Comparison of ENCODE assay signal across 1 cellular context in the genomic region with DNA sequence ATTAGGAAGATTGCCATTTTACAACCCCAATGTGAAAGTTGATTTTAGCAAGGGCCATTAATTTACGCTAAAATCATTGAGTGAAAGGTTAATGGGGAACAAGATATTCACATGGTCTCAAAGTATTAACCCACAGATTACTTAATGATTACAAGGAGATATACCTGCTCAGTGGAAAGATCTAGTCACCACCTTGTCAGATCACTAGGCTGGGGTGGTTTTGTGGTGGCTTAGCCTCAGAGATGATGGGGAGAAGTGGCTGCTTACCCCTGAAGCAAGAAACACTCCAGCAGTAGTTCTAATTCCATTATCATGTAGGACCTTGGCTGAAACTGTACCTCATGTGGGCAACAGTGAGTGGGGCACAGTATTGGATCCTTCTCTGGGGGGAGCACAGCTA.
TF ChIP-seq lines count a peak whose summit lies in the region.

No MANE protein-coding gene starts in this region.

TF ChIP-seq in GM23338, 12 proteins besides CTCF, POLR2A, EP300 and RAD21:
- TF ChIP-seq, protein P1, sequence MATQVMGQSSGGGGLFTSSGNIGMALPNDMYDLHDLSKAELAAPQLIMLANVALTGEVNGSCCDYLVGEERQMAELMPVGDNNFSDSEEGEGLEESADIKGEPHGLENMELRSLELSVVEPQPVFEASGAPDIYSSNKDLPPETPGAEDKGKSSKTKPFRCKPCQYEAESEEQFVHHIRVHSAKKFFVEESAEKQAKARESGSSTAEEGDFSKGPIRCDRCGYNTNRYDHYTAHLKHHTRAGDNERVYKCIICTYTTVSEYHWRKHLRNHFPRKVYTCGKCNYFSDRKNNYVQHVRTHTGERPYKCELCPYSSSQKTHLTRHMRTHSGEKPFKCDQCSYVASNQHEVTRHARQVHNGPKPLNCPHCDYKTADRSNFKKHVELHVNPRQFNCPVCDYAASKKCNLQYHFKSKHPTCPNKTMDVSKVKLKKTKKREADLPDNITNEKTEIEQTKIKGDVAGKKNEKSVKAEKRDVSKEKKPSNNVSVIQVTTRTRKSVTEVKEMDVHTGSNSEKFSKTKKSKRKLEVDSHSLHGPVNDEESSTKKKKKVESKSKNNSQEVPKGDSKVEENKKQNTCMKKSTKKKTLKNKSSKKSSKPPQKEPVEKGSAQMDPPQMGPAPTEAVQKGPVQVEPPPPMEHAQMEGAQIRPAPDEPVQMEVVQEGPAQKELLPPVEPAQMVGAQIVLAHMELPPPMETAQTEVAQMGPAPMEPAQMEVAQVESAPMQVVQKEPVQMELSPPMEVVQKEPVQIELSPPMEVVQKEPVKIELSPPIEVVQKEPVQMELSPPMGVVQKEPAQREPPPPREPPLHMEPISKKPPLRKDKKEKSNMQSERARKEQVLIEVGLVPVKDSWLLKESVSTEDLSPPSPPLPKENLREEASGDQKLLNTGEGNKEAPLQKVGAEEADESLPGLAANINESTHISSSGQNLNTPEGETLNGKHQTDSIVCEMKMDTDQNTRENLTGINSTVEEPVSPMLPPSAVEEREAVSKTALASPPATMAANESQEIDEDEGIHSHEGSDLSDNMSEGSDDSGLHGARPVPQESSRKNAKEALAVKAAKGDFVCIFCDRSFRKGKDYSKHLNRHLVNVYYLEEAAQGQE (IDR thresholded peaks at IDR 0.05; ENCODE audit: unreplicated experiment), result no peak
- TF ChIP-seq ZNF331 (CRISPR knock-in tag; IDR thresholded peaks at IDR 0.05; ENCODE audit: low read depth) (no peak), JUNB (IDR thresholded peaks at IDR 0.05; ENCODE audit: unreplicated experiment) (no peak), CREB1 (CRISPR knock-in tag; IDR thresholded peaks at IDR 0.05; ENCODE audit: low read depth) (no peak), ZNF114 (CRISPR knock-in tag; IDR thresholded peaks at IDR 0.05) (no peak), EZH2 (IDR thresholded peaks at IDR 0.05; ENCODE audit: low read depth, unreplicated experiment) (no peak), EZH2phosphoT487 (IDR thresholded peaks at IDR 0.05; ENCODE audit: unreplicated experiment) (no peak), NANOG (IDR thresholded peaks at IDR 0.05; ENCODE audit: borderline replicate concordance) (no peak)
- TF ChIP-seq, protein P2, sequence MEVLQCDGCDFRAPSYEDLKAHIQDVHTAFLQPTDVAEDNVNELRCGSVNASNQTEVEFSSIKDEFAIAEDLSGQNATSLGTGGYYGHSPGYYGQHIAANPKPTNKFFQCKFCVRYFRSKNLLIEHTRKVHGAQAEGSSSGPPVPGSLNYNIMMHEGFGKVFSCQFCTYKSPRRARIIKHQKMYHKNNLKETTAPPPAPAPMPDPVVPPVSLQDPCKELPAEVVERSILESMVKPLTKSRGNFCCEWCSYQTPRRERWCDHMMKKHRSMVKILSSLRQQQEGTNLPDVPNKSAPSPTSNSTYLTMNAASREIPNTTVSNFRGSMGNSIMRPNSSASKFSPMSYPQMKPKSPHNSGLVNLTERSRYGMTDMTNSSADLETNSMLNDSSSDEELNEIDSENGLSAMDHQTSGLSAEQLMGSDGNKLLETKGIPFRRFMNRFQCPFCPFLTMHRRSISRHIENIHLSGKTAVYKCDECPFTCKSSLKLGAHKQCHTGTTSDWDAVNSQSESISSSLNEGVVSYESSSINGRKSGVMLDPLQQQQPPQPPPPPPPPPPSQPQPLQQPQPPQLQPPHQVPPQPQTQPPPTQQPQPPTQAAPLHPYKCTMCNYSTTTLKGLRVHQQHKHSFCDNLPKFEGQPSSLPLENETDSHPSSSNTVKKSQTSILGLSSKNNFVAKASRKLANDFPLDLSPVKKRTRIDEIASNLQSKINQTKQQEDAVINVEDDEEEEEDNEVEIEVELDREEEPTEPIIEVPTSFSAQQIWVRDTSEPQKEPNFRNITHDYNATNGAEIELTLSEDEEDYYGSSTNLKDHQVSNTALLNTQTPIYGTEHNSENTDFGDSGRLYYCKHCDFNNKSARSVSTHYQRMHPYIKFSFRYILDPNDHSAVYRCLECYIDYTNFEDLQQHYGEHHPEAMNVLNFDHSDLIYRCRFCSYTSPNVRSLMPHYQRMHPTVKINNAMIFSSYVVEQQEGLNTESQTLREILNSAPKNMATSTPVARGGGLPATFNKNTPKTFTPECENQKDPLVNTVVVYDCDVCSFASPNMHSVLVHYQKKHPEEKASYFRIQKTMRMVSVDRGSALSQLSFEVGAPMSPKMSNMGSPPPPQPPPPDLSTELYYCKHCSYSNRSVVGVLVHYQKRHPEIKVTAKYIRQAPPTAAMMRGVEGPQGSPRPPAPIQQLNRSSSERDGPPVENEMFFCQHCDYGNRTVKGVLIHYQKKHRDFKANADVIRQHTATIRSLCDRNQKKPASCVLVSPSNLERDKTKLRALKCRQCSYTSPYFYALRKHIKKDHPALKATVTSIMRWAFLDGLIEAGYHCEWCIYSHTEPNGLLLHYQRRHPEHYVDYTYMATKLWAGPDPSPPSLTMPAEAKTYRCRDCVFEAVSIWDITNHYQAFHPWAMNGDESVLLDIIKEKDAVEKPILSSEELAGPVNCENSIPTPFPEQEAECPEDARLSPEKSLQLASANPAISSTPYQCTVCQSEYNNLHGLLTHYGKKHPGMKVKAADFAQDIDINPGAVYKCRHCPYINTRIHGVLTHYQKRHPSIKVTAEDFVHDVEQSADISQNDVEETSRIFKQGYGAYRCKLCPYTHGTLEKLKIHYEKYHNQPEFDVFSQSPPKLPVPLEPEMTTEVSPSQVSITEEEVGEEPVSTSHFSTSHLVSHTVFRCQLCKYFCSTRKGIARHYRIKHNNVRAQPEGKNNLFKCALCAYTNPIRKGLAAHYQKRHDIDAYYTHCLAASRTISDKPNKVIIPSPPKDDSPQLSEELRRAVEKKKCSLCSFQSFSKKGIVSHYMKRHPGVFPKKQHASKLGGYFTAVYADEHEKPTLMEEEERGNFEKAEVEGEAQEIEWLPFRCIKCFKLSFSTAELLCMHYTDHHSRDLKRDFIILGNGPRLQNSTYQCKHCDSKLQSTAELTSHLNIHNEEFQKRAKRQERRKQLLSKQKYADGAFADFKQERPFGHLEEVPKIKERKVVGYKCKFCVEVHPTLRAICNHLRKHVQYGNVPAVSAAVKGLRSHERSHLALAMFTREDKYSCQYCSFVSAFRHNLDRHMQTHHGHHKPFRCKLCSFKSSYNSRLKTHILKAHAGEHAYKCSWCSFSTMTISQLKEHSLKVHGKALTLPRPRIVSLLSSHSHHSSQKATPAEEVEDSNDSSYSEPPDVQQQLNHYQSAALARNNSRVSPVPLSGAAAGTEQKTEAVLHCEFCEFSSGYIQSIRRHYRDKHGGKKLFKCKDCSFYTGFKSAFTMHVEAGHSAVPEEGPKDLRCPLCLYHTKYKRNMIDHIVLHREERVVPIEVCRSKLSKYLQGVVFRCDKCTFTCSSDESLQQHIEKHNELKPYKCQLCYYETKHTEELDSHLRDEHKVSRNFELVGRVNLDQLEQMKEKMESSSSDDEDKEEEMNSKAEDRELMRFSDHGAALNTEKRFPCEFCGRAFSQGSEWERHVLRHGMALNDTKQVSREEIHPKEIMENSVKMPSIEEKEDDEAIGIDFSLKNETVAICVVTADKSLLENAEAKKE (CRISPR knock-in tag; IDR thresholded peaks at IDR 0.05), result no peak
- TF ChIP-seq, protein P3, sequence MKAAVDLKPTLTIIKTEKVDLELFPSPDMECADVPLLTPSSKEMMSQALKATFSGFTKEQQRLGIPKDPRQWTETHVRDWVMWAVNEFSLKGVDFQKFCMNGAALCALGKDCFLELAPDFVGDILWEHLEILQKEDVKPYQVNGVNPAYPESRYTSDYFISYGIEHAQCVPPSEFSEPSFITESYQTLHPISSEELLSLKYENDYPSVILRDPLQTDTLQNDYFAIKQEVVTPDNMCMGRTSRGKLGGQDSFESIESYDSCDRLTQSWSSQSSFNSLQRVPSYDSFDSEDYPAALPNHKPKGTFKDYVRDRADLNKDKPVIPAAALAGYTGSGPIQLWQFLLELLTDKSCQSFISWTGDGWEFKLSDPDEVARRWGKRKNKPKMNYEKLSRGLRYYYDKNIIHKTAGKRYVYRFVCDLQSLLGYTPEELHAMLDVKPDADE (IDR thresholded peaks at IDR 0.05), result no peak
